In genomic region chr16:69821844-69822173, GRCh38 we compare ENCODE assay signal across 24 cellular contexts.
"Had no signal": no experiment of that assay in that cellular context is flagged by ENCODE, and none has a peak within 500 bp of the region (broad histone marks: within the 10 kb centered on the region; RNA-seq: fewer than 3 reads in every experiment).

No MANE protein-coding gene starts in this region.

- H3K9ac ChIP-seq: neural progenitor cell had no signal

- H2AFZ ChIP-seq: neural progenitor cell had no signal

- H3K36me3 ChIP-seq: neural progenitor cell had no signal

- H3K9me3 Mint-ChIP-seq: immature natural killer cell; neural progenitor cell; stimulated activated memory B cell treated with anti-CD40 and anti-IgM and Interleukin-4, amounts not matched to agents 10 μg/mL and 1 μg/mL and 100 μg/mL, for 72 hours had no signal

- H3K27me3 Mint-ChIP-seq: activated naive CD8-positive, alpha-beta T cell; naive B cell; stimulated activated memory B cell treated with anti-CD40 and anti-IgM and Interleukin-4, amounts not matched to agents 10 μg/mL and 1 μg/mL and 100 μg/mL, for 72 hours; T-helper 17 cell had no signal

- H3K4me2 ChIP-seq: neural progenitor cell had no signal

- H3K9me3 ChIP-seq: esophagus muscularis mucosa, gastroesophageal sphincter, heart left ventricle, mucosa of descending colon had no signal

- FAIRE-seq: endothelial cell of umbilical vein had no signal

- H3K27me3 ChIP-seq: brain microvascular endothelial cell, esophagus muscularis mucosa, gastroesophageal sphincter, heart left ventricle, neural progenitor cell, spleen had no signal

- DNase-seq: activated CD4-positive, alpha-beta T cell treated with anti-CD3 and anti-CD28 coated beads for 1 hour; activated CD8-positive, alpha-beta memory T cell treated with anti-CD3 and anti-CD28 coated beads for 24 hours; activated CD8-positive, alpha-beta memory T cell treated with anti-CD3 and anti-CD28 coated beads, Interleukin-2, amount 50 U/mL, for 48 hours; activated effector memory CD4-positive, alpha-beta T cell treated with Interleukin-2 at 50 U/mL for 16 hours; activated T-cell treated with anti-CD3 and anti-CD28 coated beads, Interleukin-2, amount 50 U/mL, for 48 hours; brain microvascular endothelial cell; central memory CD4-positive, alpha-beta T cell; cortex of kidney; effector CD8-positive, alpha-beta T cell; heart left ventricle; immature natural killer cell; left ventricle myocardium superior; naive B cell; spleen; stimulated activated CD4-positive, alpha-beta T cell treated with anti-CD3 and anti-CD28 coated beads, Interleukin-4, amount 100 ng/mL, for 4 hours; T-helper 17 cell had no signal

- H3K4me3 ChIP-seq: heart left ventricle, mucosa of descending colon, neural progenitor cell, spleen had no signal

- H3K27ac ChIP-seq: brain microvascular endothelial cell, heart left ventricle, VCaP had no signal

- H3K27ac Mint-ChIP-seq: activated naive CD8-positive, alpha-beta T cell had no signal

- ATAC-seq: gastroesophageal sphincter; left ventricle myocardium superior; stimulated activated memory B cell treated with anti-CD40 and anti-IgM and Interleukin-4, amounts not matched to agents 10 μg/mL and 1 μg/mL and 100 μg/mL, for 72 hours; T-helper 17 cell had no signal

- H3K4me3 Mint-ChIP-seq: activated naive CD8-positive, alpha-beta T cell; immature natural killer cell; neural progenitor cell; stimulated activated memory B cell treated with anti-CD40 and anti-IgM and Interleukin-4, amounts not matched to agents 10 μg/mL and 1 μg/mL and 100 μg/mL, for 72 hours; T-helper 17 cell had no signal
